Comparison of ENCODE assay signal across 12 cellular contexts in genomic region chr7:138934861-138935260, GRCh38. TPM values are rescaled to one million over a fixed set of nuclear protein-coding genes. Genes with fewer than 3 reads are reported as not detected.
DNase-seq lines count a peak whose midpoint lies in the region; ATAC-seq and TF ChIP-seq lines count a peak whose summit lies in the region.
"Had no signal": no experiment of that assay in that cellular context is flagged by ENCODE, and none has a peak within 500 bp of the region (broad histone marks: within the 10 kb centered on the region; RNA-seq: fewer than 3 reads in every experiment).

No MANE protein-coding gene starts in this region.

- no peak for TF ChIP-seq CTCF in hepatocyte (IDR thresholded peaks at IDR 0.05; ENCODE audit: poor library complexity)

- ATAC-seq in left ventricle myocardium superior, result peak; percentile 15
- ATAC-seq in Right ventricle myocardium superior (ENCODE audit: poor library complexity), result no peak
- ATAC-seq in GM19452 (IDR thresholded peaks at IDR 0.05; ENCODE audit: unreplicated experiment), result no peak
- ATAC-seq in esophagus mucosa, result no peak

- H3K9me3 ChIP-seq in hepatocyte (ENCODE audit: low read depth), result no peaks in the 10 kb centered on the region
- H3K9me3 ChIP-seq: lower lobe of right lung had no signal

- no peaks in the 10 kb centered on the region for H3K27me3 ChIP-seq in hepatocyte

- WGBS in adipose tissue, 3 donors, result 37 to 55% (median 51%) methylated on average over 3 of the region's 3 CpGs
- 21% methylated on average over 3 of the region's 3 CpGs for WGBS in hepatocyte (ENCODE audit: low lambda C conversion rate, missing lambda C conversion rate)

- H3K36me3 ChIP-seq in hepatocyte (replicated peaks; ENCODE audit: insufficient read depth, low read depth), result no peaks in the 10 kb centered on the region
- H3K36me3 ChIP-seq: lower lobe of right lung had no signal

- no peak for DNase-seq in left ventricle myocardium superior
- no peak for DNase-seq in Right ventricle myocardium superior
- peak; percentile 64 for DNase-seq in hepatocyte (ENCODE audit: low spot score)
- DNase-seq in DMS 273 (lab: John Stamatoyannopoulos, UW; ENCODE audit: unreplicated experiment), result no peak
- no peak for DNase-seq in COLO668 (lab: John Stamatoyannopoulos, UW; ENCODE audit: unreplicated experiment)
- DNase-seq: activated B cell treated with CpG ODN at 0.5 μM for 24 hours; activated gamma-delta T cell treated with Interleukin-2 at 50 U/mL for 16 hours; lower lobe of right lung; stimulated activated naive CD8-positive, alpha-beta T cell treated with anti-CD3 and anti-CD28 coated beads, Interleukin-15, Interleukin-2, amounts not matched to agents 100 U/mL and 50 U/mL, for 24 hours had no signal

- peaks cover 14% of the 10 kb centered on the region for H3K4me1 ChIP-seq in hepatocyte (ENCODE audit: insufficient read depth)

- intact Hi-C loops in left ventricle myocardium superior (cut with micrococcal nuclease) (no loop called here), Right ventricle myocardium superior (cut with DNase I) (no loop called here)

- H3K4me3 ChIP-seq in hepatocyte, result no peak overlapping the region
- H3K4me3 ChIP-seq: lower lobe of right lung had no signal

- peak overlapping the region; percentile 34 for H3K4me2 ChIP-seq in hepatocyte

- no peaks in the 10 kb centered on the region for H3K9me2 ChIP-seq in hepatocyte (replicated peaks; ENCODE audit: insufficient read depth)

- no peaks in the 10 kb centered on the region for H4K20me1 ChIP-seq in hepatocyte (ENCODE audit: insufficient read depth, poor library complexity, severe bottlenecking)

- H2AFZ ChIP-seq in hepatocyte, result no peak overlapping the region

- peaks cover 16% of the 10 kb centered on the region for H3K79me2 ChIP-seq in hepatocyte

- H3K27ac ChIP-seq in adipose tissue (ENCODE audit: low read depth, low read length) (peak overlapping the region; percentile 40), hepatocyte (peak overlapping the region; percentile 87)
- H3K27ac ChIP-seq: lower lobe of right lung had no signal

RNA-seq across cellular contexts. Expression of gene KIAA1549, which starts 46.3 kb away (rescaled TPM):
- 2.5 TPM for total RNA-seq in left ventricle myocardium superior
- 2.1 TPM for total RNA-seq in Right ventricle myocardium superior
- 1 to 10 TPM in 1 of 3 donors, under 1 TPM in 2; 0.22 to 5.4 (median 0.31) TPM for polyA plus RNA-seq in adipose tissue
- total RNA-seq in hepatocyte, result 5.7 and 7.3 TPM in 2 replicates
- polyA plus RNA-seq in hepatocyte, result 2.8 and 3.4 TPM in 2 replicates
- 0.20 TPM for total RNA-seq in esophagus mucosa
